9 cellular contexts compared by ENCODE assay signal in genomic region chr20:4951299-4951698, GRCh38. TPM values are rescaled to one million over a fixed set of nuclear protein-coding genes. Genes with fewer than 3 reads are reported as not detected.
DNase-seq lines count a peak whose midpoint lies in the region; ATAC-seq, FAIRE-seq and TF ChIP-seq lines count a peak whose summit lies in the region.
"Had no signal": no experiment of that assay in that cellular context is flagged by ENCODE, and none has a peak within 500 bp of the region (broad histone marks: within the 10 kb centered on the region; RNA-seq: fewer than 3 reads in every experiment).

No MANE protein-coding gene starts in this region.

- no peak overlapping the region for H3K4me2 ChIP-seq in HepG2 (ENCODE audit: low read depth, low read length)

- H3K4me1 ChIP-seq in HepG2 (ENCODE audit: insufficient read depth, low read length): peaks cover 41% of the 10 kb centered on the region

- FAIRE-seq in HepG2 (lab: Jason Lieb, UNC): no peak

- peaks cover 35% of the 10 kb centered on the region for H3K79me2 ChIP-seq in HepG2 (ENCODE audit: insufficient read depth, low read length)

- TF ChIP-seq EP300 in HepG2 (IDR thresholded peaks at IDR 0.05; ENCODE audit: low read depth in 2 of 2, low read length in 2 of 2) (no peak), HepG2 (CRISPR knock-in tag; IDR thresholded peaks at IDR 0.05; ENCODE audit: borderline replicate concordance) (no peak)

- no peaks in the 10 kb centered on the region for H3K9me3 ChIP-seq in HepG2 (ENCODE audit: low read length)

- TF ChIP-seq POLR2A in HepG2 (IDR thresholded peaks at IDR 0.05; ENCODE audit: insufficient read depth in 1 of 2, low read depth in 2 of 2, low read length in 2 of 2): no peak

- intact Hi-C loops in HepG2 (cut with micrococcal nuclease; ENCODE audit: unreplicated experiment): no loop called here

- CTCF ChIA-PET in HepG2 (lab: Yijun Ruan, JAX; ENCODE audit: low intra/inter-chr PET ratio, low total read pairs): no interaction called here

- H3K27ac ChIP-seq in cingulate gyrus (ENCODE audit: low read depth, low read length): peak overlapping the region; percentile 42
- H3K27ac ChIP-seq in HepG2 (ENCODE audit: extremely low read length, insufficient read depth, low read length): no peak overlapping the region
- peak overlapping the region; percentile 66 for H3K27ac ChIP-seq in temporal lobe (ENCODE audit: low read depth, low read length)

- no peak for TF ChIP-seq CTCF in HepG2 (CRISPR knock-in tag; IDR thresholded peaks at IDR 0.05)

- H3K27me3 ChIP-seq in HepG2 (ENCODE audit: control insufficient read depth in 1 of 2, insufficient read depth in 2 of 2, low read length in 2 of 2): no peaks in the 10 kb centered on the region

- ATAC-seq in HepG2: no peak
- ATAC-seq: effector memory CD8-positive, alpha-beta T cell had no signal

- no peak overlapping the region for H3K4me3 ChIP-seq in HepG2 (replicated peaks in 1 of 3; ENCODE audit: insufficient read depth in 1 of 3, low read depth in 2 of 3, low read length in 3 of 3)

- no peak overlapping the region for H3K9ac ChIP-seq in HepG2 (ENCODE audit: insufficient read depth, low read depth, low read length)

- TF ChIP-seq RAD21 in HepG2 (CRISPR knock-in tag; IDR thresholded peaks at IDR 0.05): no peak

- DNase-seq in LHCN-M2 (ENCODE audit: low read depth): peak; percentile 68
- DNase-seq in HepG2 (ENCODE audit: low spot score): no peak
- no peak for DNase-seq in GDM1 (lab: John Stamatoyannopoulos, UW)
- no peak for DNase-seq in activated naive CD4-positive, alpha-beta T cell (lab: John Stamatoyannopoulos, UW)
- DNase-seq in stimulated activated CD4-positive, alpha-beta T cell treated with anti-CD3 and anti-CD28 coated beads, Interleukin-1b, Interleukin-23, amount 100 ng/mL, for 48 hours: no peak
- DNase-seq in HUDEP-2 (lab: John Stamatoyannopoulos, UW; ENCODE audit: unreplicated experiment in 76 of 76): no peak
- DNase-seq: effector memory CD8-positive, alpha-beta T cell had no signal

- 87% methylated on average over 3 of the region's 3 CpGs for WGBS in HepG2 (ENCODE audit: low lambda C conversion rate)

- POLR2A ChIA-PET in HepG2 (lab: Yijun Ruan, JAX): no interaction called here

- no peak overlapping the region for H2AFZ ChIP-seq in HepG2 (ENCODE audit: low read length)

- in situ Hi-C loops in HepG2 (cut with HindIII; ENCODE audit: extremely low pct_ligation_motif_present, low pct_unique_long_range_greater_than_20kb): no loop called here

- H3K36me3 ChIP-seq in HepG2 (replicated peaks in 1 of 2; ENCODE audit: control insufficient read depth in 1 of 2, insufficient read depth in 2 of 2, low read length in 2 of 2): peaks cover 18 to 47% of the 10 kb centered on the region in 2 experiments

- peaks cover 12% of the 10 kb centered on the region for H4K20me1 ChIP-seq in HepG2 (ENCODE audit: insufficient read depth, low read length)

- no TSS peak for BruUV-seq in HepG2 (replicated peaks; lab: Mats Ljungman, UMichigan)

TF ChIP-seq in HepG2, 621 proteins besides CTCF, POLR2A, EP300 and RAD21:
- no peak for TF ChIP-seq HIVEP1 (CRISPR knock-in tag; IDR thresholded peaks at IDR 0.05)
- TF ChIP-seq MIXL1 (CRISPR knock-in tag; IDR thresholded peaks at IDR 0.05): no peak
- TF ChIP-seq KDM1A (CRISPR knock-in tag; IDR thresholded peaks at IDR 0.05): no peak
- no peak for TF ChIP-seq NFIC (IDR thresholded peaks at IDR 0.05; ENCODE audit: low read length)
- no peak for TF ChIP-seq BRF2 (CRISPR knock-in tag; IDR thresholded peaks at IDR 0.05)
- no peak for TF ChIP-seq SP2 (CRISPR knock-in tag; IDR thresholded peaks at IDR 0.05)
- no peak for TF ChIP-seq KDM6A (CRISPR knock-in tag; IDR thresholded peaks at IDR 0.05; ENCODE audit: low read depth)
- TF ChIP-seq ZNF558 (CRISPR knock-in tag; IDR thresholded peaks at IDR 0.05; ENCODE audit: borderline replicate concordance): no peak
- no peak for TF ChIP-seq ZNF740 (CRISPR knock-in tag; IDR thresholded peaks at IDR 0.05)
- no peak for TF ChIP-seq ERF (CRISPR knock-in tag; IDR thresholded peaks at IDR 0.05)
- TF ChIP-seq, protein P1, sequence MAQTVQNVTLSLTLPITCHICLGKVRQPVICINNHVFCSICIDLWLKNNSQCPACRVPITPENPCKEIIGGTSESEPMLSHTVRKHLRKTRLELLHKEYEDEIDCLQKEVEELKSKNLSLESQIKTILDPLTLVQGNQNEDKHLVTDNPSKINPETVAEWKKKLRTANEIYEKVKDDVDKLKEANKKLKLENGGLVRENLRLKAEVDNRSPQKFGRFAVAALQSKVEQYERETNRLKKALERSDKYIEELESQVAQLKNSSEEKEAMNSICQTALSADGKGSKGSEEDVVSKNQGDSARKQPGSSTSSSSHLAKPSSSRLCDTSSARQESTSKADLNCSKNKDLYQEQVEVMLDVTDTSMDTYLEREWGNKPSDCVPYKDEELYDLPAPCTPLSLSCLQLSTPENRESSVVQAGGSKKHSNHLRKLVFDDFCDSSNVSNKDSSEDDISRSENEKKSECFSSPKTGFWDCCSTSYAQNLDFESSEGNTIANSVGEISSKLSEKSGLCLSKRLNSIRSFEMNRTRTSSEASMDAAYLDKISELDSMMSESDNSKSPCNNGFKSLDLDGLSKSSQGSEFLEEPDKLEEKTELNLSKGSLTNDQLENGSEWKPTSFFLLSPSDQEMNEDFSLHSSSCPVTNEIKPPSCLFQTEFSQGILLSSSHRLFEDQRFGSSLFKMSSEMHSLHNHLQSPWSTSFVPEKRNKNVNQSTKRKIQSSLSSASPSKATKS (CRISPR knock-in tag; IDR thresholded peaks at IDR 0.05): no peak
- TF ChIP-seq ZNF230 (CRISPR knock-in tag; IDR thresholded peaks at IDR 0.05): no peak
- TF ChIP-seq ZNF331 (CRISPR knock-in tag; IDR thresholded peaks at IDR 0.05): no peak
- no peak for TF ChIP-seq ZNF44 (CRISPR knock-in tag; IDR thresholded peaks at IDR 0.05)
- TF ChIP-seq ATF1 (CRISPR knock-in tag; IDR thresholded peaks at IDR 0.05): no peak
- no peak for TF ChIP-seq ZNF713 (CRISPR knock-in tag; IDR thresholded peaks at IDR 0.05)
- no peak for TF ChIP-seq CBX1 (IDR thresholded peaks at IDR 0.05; ENCODE audit: low read depth)
- TF ChIP-seq RARG (CRISPR knock-in tag; IDR thresholded peaks at IDR 0.05; ENCODE audit: low read depth): no peak
- no peak for TF ChIP-seq ZNF883 (CRISPR knock-in tag; IDR thresholded peaks at IDR 0.05; ENCODE audit: not compliant biosample characterization)
- 0 out of 2 replicates have a peak, but pooled peaks have one; percentile 20 for TF ChIP-seq SAP130 (CRISPR knock-in tag; IDR thresholded peaks at IDR 0.05; ENCODE audit: low read depth)
- TF ChIP-seq KMT2A (CRISPR knock-in tag; IDR thresholded peaks at IDR 0.05): no peak
- no peak for TF ChIP-seq RORA (CRISPR knock-in tag; IDR thresholded peaks at IDR 0.05)
- no peak for TF ChIP-seq REL (CRISPR knock-in tag; conservative IDR thresholded peaks at IDR 0.05)
- TF ChIP-seq CREB1 (IDR thresholded peaks at IDR 0.05): peak; percentile 27; the same call in 1 of the 2 replicates
- TF ChIP-seq CREB1 (CRISPR knock-in tag; IDR thresholded peaks at IDR 0.05): no peak
- TF ChIP-seq ZNF670 (CRISPR knock-in tag; IDR thresholded peaks at IDR 0.05; ENCODE audit: borderline replicate concordance): no peak
- peak; percentile 68 for TF ChIP-seq FOSL2 (CRISPR knock-in tag; IDR thresholded peaks at IDR 0.05)
- no peak for TF ChIP-seq ZNF629 (CRISPR knock-in tag; conservative IDR thresholded peaks at IDR 0.05)

RNA-seq across cellular contexts. Expression of gene SLC23A2, which starts 50.0 kb away (rescaled TPM):
- total RNA-seq in LHCN-M2 (2014; rRNA removed) (12.4 and 14.6 TPM in 2 replicates), HepG2 (2016; rRNA removed; fragmentation: Illumina TruSeq; extraction: Trizol) (26.2 and 42.2 TPM in 2 replicates), temporal lobe (50.6 TPM)
- 6.3 TPM for polyA plus RNA-seq in LHCN-M2 (2012)
- 4.3 and 5.6 TPM in 2 replicates for total RNA-seq in HepG2 (2016; cell fraction: cytosol; rRNA removed; fragmentation: Illumina TruSeq; extraction: Trizol; ENCODE audit: low read depth)
- 21.6 and 43.4 TPM in 2 replicates for total RNA-seq in HepG2 (2016; cell fraction: insoluble cytoplasmic fraction; rRNA removed; fragmentation: Illumina TruSeq; extraction: Trizol)
- total RNA-seq in HepG2 (2016; cell fraction: membrane; rRNA removed; fragmentation: Illumina TruSeq; extraction: Trizol): 13.7 and 14.0 TPM in 2 replicates
- 55.7 and 64.6 TPM in 2 replicates for total RNA-seq in HepG2 (2016; cell fraction: nucleus; rRNA removed; fragmentation: Illumina TruSeq; extraction: Trizol)
- 51.2 and 62.5 TPM in 2 replicates for polyA plus RNA-seq in HepG2 (2011; rRNA removed)
- polyA plus RNA-seq in HepG2 (2011; cell fraction: cytosol; rRNA removed): 45.9 and 54.4 TPM in 2 replicates
- 89.0 and 99.9 TPM in 2 replicates for polyA plus RNA-seq in HepG2 (2011; cell fraction: nucleus; rRNA removed)
- polyA plus RNA-seq in HepG2 (2012): 49.8 and 58.0 TPM in 2 replicates
- 1.7 TPM in 2 replicates for polyA plus RNA-seq in HepG2 (2016; cell fraction: cytosol; fragmentation: Illumina TruSeq; extraction: Trizol; ENCODE audit: low read depth)
- polyA plus RNA-seq in HepG2 (2016; cell fraction: insoluble cytoplasmic fraction; fragmentation: Illumina TruSeq; extraction: Trizol; ENCODE audit: low read depth): 15.4 and 17.3 TPM in 2 replicates
- 4.1 and 4.6 TPM in 2 replicates for polyA plus RNA-seq in HepG2 (2016; cell fraction: membrane; fragmentation: Illumina TruSeq; extraction: Trizol; ENCODE audit: low read depth)
- polyA plus RNA-seq in HepG2 (2016; cell fraction: nucleus; fragmentation: Illumina TruSeq; extraction: Trizol; ENCODE audit: insufficient read depth, low read depth): 65.1 and 71.7 TPM in 2 replicates
- 17.1 and 162 TPM in 2 replicates for polyA minus RNA-seq in HepG2 (2011; rRNA and poly(A)+ RNA removed; ENCODE audit: low replicate concordance)
- polyA minus RNA-seq in HepG2 (2011; cell fraction: cytosol; rRNA and poly(A)+ RNA removed): 41.3 and 62.3 TPM in 2 replicates
- polyA minus RNA-seq in HepG2 (2011; cell fraction: nucleus; rRNA and poly(A)+ RNA removed): 80.1 and 108 TPM in 2 replicates
